8 cellular contexts compared by ENCODE assay signal in the genomic region with DNA sequence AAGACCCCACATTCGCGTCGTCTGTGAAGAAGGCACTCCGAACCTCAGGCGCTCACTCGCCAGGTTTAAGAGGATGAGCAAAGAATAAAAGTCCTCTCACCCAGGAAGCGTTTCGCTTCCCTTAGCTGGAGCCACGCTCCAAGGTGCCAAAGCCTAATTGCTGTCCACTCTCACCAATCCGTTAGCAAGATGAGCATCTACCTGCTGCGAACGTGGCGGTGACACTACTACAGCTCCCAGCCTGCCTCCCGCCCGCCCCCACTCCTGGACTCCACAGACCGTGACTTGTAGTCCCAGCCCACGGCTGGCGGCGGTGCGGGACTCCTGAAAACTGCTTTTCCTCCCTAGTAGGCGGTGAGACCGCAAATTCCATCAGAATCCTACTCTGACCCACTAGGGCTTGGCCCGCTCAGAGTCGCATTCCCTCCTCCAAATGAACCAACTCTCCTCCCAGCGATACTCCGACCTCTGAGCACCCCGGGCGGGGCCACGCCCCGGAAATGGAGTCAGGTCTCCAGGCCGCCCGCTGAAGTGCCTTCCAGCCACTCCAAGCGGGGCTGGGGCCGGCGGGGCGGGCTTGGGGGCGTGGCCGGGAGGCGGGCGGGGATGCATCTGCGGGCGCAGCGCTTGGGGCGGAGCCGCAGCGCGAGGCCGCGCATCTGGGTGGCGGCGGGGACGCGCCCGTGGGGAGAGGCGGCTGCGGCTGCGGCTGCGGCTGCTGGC. TPM values are rescaled to one million over a fixed set of nuclear protein-coding genes. Genes with fewer than 3 reads are reported as not detected.
DNase-seq lines count a peak whose midpoint lies in the region; ATAC-seq and TF ChIP-seq lines count a peak whose summit lies in the region.

No MANE protein-coding gene starts in this region.

- no peak for TF ChIP-seq CTCF in PC-3 (conservative IDR thresholded peaks at IDR 0.05; ENCODE audit: low read depth, low read length)

- TSS peak; percentile 87 for BruUV-seq in PC-3 (replicated peaks; lab: Mats Ljungman, UMichigan)

- peak overlapping the region; percentile 81 for H3K4me2 ChIP-seq in PC-3 (ENCODE audit: low read length)

- H3K36me3 Mint-ChIP-seq in activated T-cell treated with anti-CD3 and anti-CD28 coated beads, Interleukin-2, amount 50 U/mL, for 24 hours (ENCODE audit: low read depth) = peaks cover 6% of the 10 kb centered on the region

- peaks cover 6% of the 10 kb centered on the region for H3K36me3 ChIP-seq in PC-3 (ENCODE audit: low read depth, low read length)
- H3K36me3 ChIP-seq in esophagus (ENCODE audit: control insufficient read depth in 2 of 2, insufficient read depth in 2 of 2, low read length in 1 of 2) = no peaks in the 10 kb centered on the region
- H3K36me3 ChIP-seq in muscle layer of colon (ENCODE audit: insufficient read depth, low read length) = no peaks in the 10 kb centered on the region

- ATAC-seq in GM21737 (IDR thresholded peaks at IDR 0.05; ENCODE audit: unreplicated experiment) (peak; percentile 93), PC-3 (peak; percentile 83)

- peak overlapping the region; percentile 64 for H3K27ac ChIP-seq in PC-3 (ENCODE audit: low read length)
- peak overlapping the region; percentile 97 for H3K27ac ChIP-seq in esophagus (ENCODE audit: low read depth in 2 of 2, low read length in 1 of 2)
- H3K27ac ChIP-seq in muscle layer of colon (ENCODE audit: low read depth, low read length) = peak overlapping the region; percentile 90

- peak overlapping the region; percentile 51 for H2AFZ ChIP-seq in PC-3 (ENCODE audit: low read length)

- peaks cover 30% of the 10 kb centered on the region for H3K4me1 ChIP-seq in PC-3 (ENCODE audit: insufficient read depth, low read length)
- peaks cover 0 to 9% of the 10 kb centered on the region in 2 donors for H3K4me1 ChIP-seq in esophagus (ENCODE audit: control insufficient read depth in 2 of 2, insufficient read depth in 2 of 2, low read length in 1 of 2)
- peaks cover 21% of the 10 kb centered on the region for H3K4me1 ChIP-seq in muscle layer of colon (ENCODE audit: insufficient read depth, low read length)

- no peaks in the 10 kb centered on the region for H3K27me3 ChIP-seq in PC-3 (ENCODE audit: low read length)
- no peaks in the 10 kb centered on the region for H3K27me3 ChIP-seq in esophagus (ENCODE audit: control insufficient read depth in 1 of 2, insufficient read depth in 2 of 2, low read length in 2 of 2)
- H3K27me3 ChIP-seq in muscle layer of colon (ENCODE audit: control insufficient read depth in 1 of 2, insufficient read depth in 2 of 2, low read length in 2 of 2) = no peaks in the 10 kb centered on the region

- H3K4me3 ChIP-seq in PC-3 (ENCODE audit: low read length) (peak overlapping the region; percentile 79), esophagus (ENCODE audit: low read depth in 1 of 2, low read length in 2 of 2) (peak overlapping the region; percentile 86 to 89), muscle layer of colon (ENCODE audit: low read depth in 1 of 2, low read length in 2 of 2) (peak overlapping the region; percentile 71 to 96)

- peak overlapping the region; percentile 95 for H3K4me3 Mint-ChIP-seq in activated T-cell treated with anti-CD3 and anti-CD28 coated beads, Interleukin-2, amount 50 U/mL, for 24 hours

- peaks cover 13% of the 10 kb centered on the region for H4K20me1 ChIP-seq in PC-3 (ENCODE audit: low read length)

- H3K9me3 ChIP-seq in PC-3 (ENCODE audit: low read length) (no peaks in the 10 kb centered on the region), esophagus (ENCODE audit: control insufficient read depth in 2 of 2, insufficient read depth in 1 of 2, low read depth in 1 of 2, low read length in 1 of 2) (no peaks in the 10 kb centered on the region), muscle layer of colon (ENCODE audit: low read length) (no peaks in the 10 kb centered on the region)

- H3K9me3 Mint-ChIP-seq in activated T-cell treated with anti-CD3 and anti-CD28 coated beads, Interleukin-2, amount 50 U/mL, for 24 hours = no peaks in the 10 kb centered on the region

- 1% methylated on average over 57 to 58 of the region's 58 CpGs for WGBS in esophagus, 2 donors

- CTCF ChIA-PET in PC-3 (lab: Charles Lee) = interaction anchor here (0.6 kb wide), 2 partner anchors 81 to 120 kb away, joined by 3 to 4 read pairs; no protein-coding TSS in a partner anchor

- in situ Hi-C loops in KBM-7 (cut with MboI; ENCODE audit: low pct_unique_long_range_greater_than_20kb, low sequenced_read_pairs) = no loop called here

- DNase-seq in DMS79 (lab: John Stamatoyannopoulos, UW) (peak; percentile 95), KBM-7 (peak; percentile 94), PC-3 (peak; percentile 96)
- peak; percentile 98 for DNase-seq in activated T-cell treated with anti-CD3 and anti-CD28 coated beads, Interleukin-2, amount 50 U/mL, for 24 hours
- DNase-seq in stimulated activated CD8-positive, alpha-beta memory T cell treated with anti-CD3 and anti-CD28 coated beads, Interleukin-4, amount 100 ng/mL, for 48 hours = peak; percentile 97

- H3K9ac ChIP-seq in PC-3 (ENCODE audit: low read length) = peak overlapping the region; percentile 66
- peak overlapping the region; percentile 57 for H3K9ac ChIP-seq in muscle layer of colon (ENCODE audit: low read length)

- intact Hi-C loops in PC-3 (cut with micrococcal nuclease) = loop anchor here (1.0 to 5.0 kb wide), 3 partner anchors 59 to 109 kb away; no protein-coding TSS in a partner anchor

- H3K4me1 Mint-ChIP-seq in activated T-cell treated with anti-CD3 and anti-CD28 coated beads, Interleukin-2, amount 50 U/mL, for 24 hours (ENCODE audit: low read depth) = peaks cover 17% of the 10 kb centered on the region

- peak overlapping the region; percentile 96 for H3K27ac Mint-ChIP-seq in activated T-cell treated with anti-CD3 and anti-CD28 coated beads, Interleukin-2, amount 50 U/mL, for 24 hours

- peaks cover 6% of the 10 kb centered on the region for H3F3A ChIP-seq in PC-3 (ENCODE audit: low read length, unreplicated experiment)

- H3K27me3 Mint-ChIP-seq in activated T-cell treated with anti-CD3 and anti-CD28 coated beads, Interleukin-2, amount 50 U/mL, for 24 hours = no peaks in the 10 kb centered on the region

- H3K9me2 ChIP-seq in PC-3 (replicated peaks; ENCODE audit: low read length) = no peaks in the 10 kb centered on the region

- H3K79me2 ChIP-seq in PC-3 (ENCODE audit: low read length) = peaks cover 42% of the 10 kb centered on the region

- POLR2A ChIA-PET in PC-3 (lab: Charles Lee; ENCODE audit: unreplicated experiment) = interaction anchor here (0.6 to 1.0 kb wide), 9 partner anchors 8 to 186 kb away, joined by 3 to 21 read pairs (median 6); no protein-coding TSS in a partner anchor

RNA-seq across cellular contexts. Expression of gene PTPN12, which starts 0.5 kb away (rescaled TPM):
- total RNA-seq in PC-3 (2014; rRNA removed) = 26.2 and 34.3 TPM in 2 replicates
- polyA plus RNA-seq in esophagus = 10 to 100 TPM; 26.8 to 37.5 TPM

Comparison
In these comparisons a context has a peak if more than half of its experiments do, and no peak if none do; other contexts are left out.
1. Peak in every context shown above with its lines: DNase-seq, ATAC-seq, H3K4me3 ChIP-seq and H3K27ac ChIP-seq.